In the genomic region with DNA sequence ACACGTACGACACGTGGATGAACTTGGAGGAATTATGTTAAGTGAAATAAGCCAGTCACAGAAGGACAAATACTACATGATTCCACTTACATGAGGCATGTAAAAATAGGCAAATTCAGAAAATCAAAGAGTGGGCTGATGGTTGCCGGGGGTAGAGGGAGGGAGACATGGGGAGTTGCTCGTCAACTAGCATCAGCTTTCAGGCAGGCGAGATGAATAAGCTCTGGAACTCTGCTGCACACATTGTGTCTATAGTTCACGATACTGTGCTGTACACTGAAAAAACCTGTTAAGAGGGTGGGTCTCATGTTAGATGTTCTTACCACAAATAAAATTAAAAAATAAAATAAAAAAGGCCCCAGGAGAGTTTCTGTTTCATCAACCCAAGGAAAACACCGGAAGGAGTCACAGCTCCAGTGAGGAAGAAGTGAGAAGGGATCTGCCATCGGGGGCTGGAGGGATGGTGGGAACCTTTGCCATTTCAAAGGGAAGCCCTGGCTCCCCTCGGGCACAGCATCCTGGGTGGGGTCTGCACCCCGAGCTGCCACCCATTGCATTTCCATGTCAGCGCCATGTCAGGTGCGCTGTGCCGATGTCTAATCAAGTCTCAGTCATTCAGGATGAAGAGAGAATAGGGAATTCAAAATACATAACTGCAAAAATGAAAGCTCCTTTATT, we compare ENCODE assay signal across 18 cellular contexts.
A peak's percentile ranks its signal among the peaks of the same experiment; 100 is the strongest.
DNase-seq lines count a peak whose midpoint lies in the region; ATAC-seq and TF ChIP-seq lines count a peak whose summit lies in the region.
"Had no signal": no experiment of that assay in that cellular context is flagged by ENCODE, and none has a peak within 500 bp of the region (broad histone marks: within the 10 kb centered on the region; RNA-seq: fewer than 3 reads in every experiment).

No MANE protein-coding gene starts in this region.

- no peak for TF ChIP-seq CTCF in brain (conservative IDR thresholded peaks at IDR 0.05)

- H3K36me3 Mint-ChIP-seq in activated naive CD8-positive, alpha-beta T cell, result peaks cover 2% of the 10 kb centered on the region
- H3K36me3 Mint-ChIP-seq in activated naive CD8-positive, alpha-beta T cell treated with anti-CD3 and anti-CD28 coated beads for 36 hours, result no peaks in the 10 kb centered on the region
- peaks cover 16% of the 10 kb centered on the region for H3K36me3 Mint-ChIP-seq in brain

- H3K9me3 Mint-ChIP-seq in activated naive CD8-positive, alpha-beta T cell (ENCODE audit: low read depth), result no peaks in the 10 kb centered on the region
- peaks cover 3% of the 10 kb centered on the region for H3K9me3 Mint-ChIP-seq in activated naive CD8-positive, alpha-beta T cell treated with anti-CD3 and anti-CD28 coated beads for 36 hours
- peaks cover 0 to 3% (median 0%) of the 10 kb centered on the region in 5 experiments for H3K9me3 Mint-ChIP-seq in brain

- H3K27ac ChIP-seq in layer of hippocampus (ENCODE audit: low read depth, low read length) (peak overlapping the region; percentile 27), temporal lobe (ENCODE audit: low read depth, low read length) (peak overlapping the region; percentile 47)
- H3K27ac ChIP-seq: HL-60, SJSA1 had no signal

- H3K27ac Mint-ChIP-seq in activated naive CD8-positive, alpha-beta T cell, result peak overlapping the region; percentile 46
- H3K27ac Mint-ChIP-seq in activated naive CD8-positive, alpha-beta T cell treated with anti-CD3 and anti-CD28 coated beads for 36 hours, result no peak overlapping the region
- peak overlapping the region; percentile 16 to 97 (median 80) for H3K27ac Mint-ChIP-seq in brain

- ATAC-seq in GM21526 (IDR thresholded peaks at IDR 0.05; ENCODE audit: low FRiP score, unreplicated experiment) (no peak), GM21360 (IDR thresholded peaks at IDR 0.05; ENCODE audit: unreplicated experiment) (no peak)
- ATAC-seq: PC-3 had no signal

- H3K27me3 ChIP-seq in layer of hippocampus (ENCODE audit: control insufficient read depth, insufficient read depth, low read length), result no peaks in the 10 kb centered on the region
- H3K27me3 ChIP-seq: BLaER1 treated with 17β-estradiol and CSF1 and Interleukin-3, amounts not matched to agents 10 nM and 100 nM; SJSA1 had no signal

- no peak for DNase-seq in activated naive CD8-positive, alpha-beta T cell treated with anti-CD3 and anti-CD28 coated beads for 36 hours
- no peak for DNase-seq in CD1c-positive myeloid dendritic cell (ENCODE audit: extremely low spot score)
- DNase-seq: 8988T, COR-L47, DMS153, HCEC 1CT, NCI-H1930, NCI-H748 treated with DMSO at 0.1 percent for 48 hours, PC-3 had no signal

- H3K4me3 Mint-ChIP-seq in activated naive CD8-positive, alpha-beta T cell, result no peak overlapping the region
- H3K4me3 Mint-ChIP-seq in activated naive CD8-positive, alpha-beta T cell treated with anti-CD3 and anti-CD28 coated beads for 36 hours, result no peak overlapping the region
- H3K4me3 Mint-ChIP-seq in brain, result peak overlapping the region in 1 of 5 experiments; percentile 2

- H3K27me3 Mint-ChIP-seq in activated naive CD8-positive, alpha-beta T cell, result no peaks in the 10 kb centered on the region
- H3K27me3 Mint-ChIP-seq in activated naive CD8-positive, alpha-beta T cell treated with anti-CD3 and anti-CD28 coated beads for 36 hours, result peaks cover 3% of the 10 kb centered on the region
- H3K27me3 Mint-ChIP-seq in brain, result peaks cover 3% of the 10 kb centered on the region

- H3K4me1 Mint-ChIP-seq in activated naive CD8-positive, alpha-beta T cell (ENCODE audit: low read depth), result peaks cover 38% of the 10 kb centered on the region
- H3K4me1 Mint-ChIP-seq in activated naive CD8-positive, alpha-beta T cell treated with anti-CD3 and anti-CD28 coated beads for 36 hours, result peaks cover 19% of the 10 kb centered on the region
- H3K4me1 Mint-ChIP-seq in brain, result peaks cover 91% of the 10 kb centered on the region
